In the genomic region with DNA sequence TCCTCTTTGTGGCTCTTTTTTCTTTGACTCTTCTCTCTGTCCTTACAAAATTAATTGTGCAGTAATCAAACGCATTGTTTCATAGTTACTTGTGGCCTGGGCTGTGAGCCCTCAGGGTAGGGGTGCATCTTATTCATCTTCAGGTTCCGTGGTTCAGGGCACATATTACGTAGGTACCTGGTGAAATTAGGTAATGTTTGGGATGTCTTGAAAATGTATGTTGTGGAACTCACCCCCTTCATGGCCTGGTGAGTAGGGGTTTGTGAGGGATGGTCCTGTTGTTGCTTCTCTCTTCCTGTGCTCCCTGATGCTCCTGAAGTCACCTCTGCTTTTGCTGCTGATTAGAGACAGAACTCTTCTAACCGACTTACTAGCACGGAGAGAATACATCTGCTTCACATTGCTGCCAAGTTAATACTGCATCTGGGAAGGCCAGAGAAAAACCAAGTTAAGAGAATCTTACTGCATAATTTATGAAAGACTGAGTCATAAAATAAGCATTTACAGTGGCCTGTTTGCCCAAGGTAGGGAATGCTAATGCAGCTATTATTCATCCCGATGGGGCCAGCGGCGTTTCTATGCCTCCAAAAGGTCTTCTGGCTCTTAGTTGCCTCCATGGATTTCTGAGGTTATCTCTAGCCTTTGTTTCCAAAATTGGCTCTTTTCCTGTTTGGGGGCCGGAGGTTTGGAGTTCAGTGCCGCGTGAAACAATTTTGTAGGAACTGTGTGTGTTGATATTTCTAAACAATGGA, we compare ENCODE assay signal across 12 cellular contexts.
DNase-seq lines count a peak whose midpoint lies in the region; ATAC-seq and TF ChIP-seq lines count a peak whose summit lies in the region.
"Had no signal": no experiment of that assay in that cellular context is flagged by ENCODE, and none has a peak within 500 bp of the region (broad histone marks: within the 10 kb centered on the region; RNA-seq: fewer than 3 reads in every experiment).

No MANE protein-coding gene starts in this region.

- H3K4me3 ChIP-seq in astrocyte of the spinal cord (ENCODE audit: low read depth, low read length) (no peak overlapping the region), aorta (ENCODE audit: low read length in 2 of 2) (no peak overlapping the region)
- H3K4me3 ChIP-seq: gastrocnemius medialis, psoas muscle had no signal

- ATAC-seq in left ventricle myocardium superior (peak; percentile 20), Right ventricle myocardium inferior (no peak), aorta (ENCODE audit: low FRiP score) (peak; percentile 36)
- ATAC-seq: activated CD8-positive, alpha-beta T cell treated with anti-CD3 and anti-CD28 coated beads for 36 hours had no signal

- H3K4me1 ChIP-seq in aorta (ENCODE audit: control insufficient read depth in 1 of 2, insufficient read depth in 2 of 2, low read length in 2 of 2): no peaks in the 10 kb centered on the region

- no peak for TF ChIP-seq CTCF in astrocyte of the spinal cord (IDR thresholded peaks at IDR 0.05; ENCODE audit: low read depth, low read length)

- H3K27me3 ChIP-seq in aorta (ENCODE audit: control insufficient read depth in 1 of 2, insufficient read depth in 2 of 2, low read length in 1 of 2): no peaks in the 10 kb centered on the region
- H3K27me3 ChIP-seq: gastrocnemius medialis had no signal

- no peaks in the 10 kb centered on the region for H3K9me3 ChIP-seq in aorta (ENCODE audit: control insufficient read depth, low read length)
- H3K9me3 ChIP-seq: gastrocnemius medialis, psoas muscle had no signal

- no peaks in the 10 kb centered on the region for H3K36me3 ChIP-seq in aorta (ENCODE audit: control insufficient read depth in 1 of 2, insufficient read depth in 2 of 2, low read length in 1 of 2)

- DNase-seq in left ventricle myocardium superior (no peak), Right ventricle myocardium inferior (ENCODE audit: missing footprints) (no peak), astrocyte of the spinal cord (ENCODE audit: low read depth, low spot score) (peak; percentile 92), left kidney (ENCODE audit: low read depth, low spot score) (peak; percentile 36), aorta (peak in 1 of 2 donors; percentile 73), NCI-H1105 treated with DMSO at 0.1 percent for 48 hours (lab: John Stamatoyannopoulos, UW) (no peak), NAMALWA (ENCODE audit: low spot score) (no peak), UCSD-AML1 (lab: John Stamatoyannopoulos, UW; ENCODE audit: unreplicated experiment) (no peak)
- DNase-seq: activated CD8-positive, alpha-beta T cell treated with anti-CD3 and anti-CD28 coated beads for 36 hours; gastrocnemius medialis; psoas muscle had no signal

- WGBS in aorta, 2 donors: 25 to 26% methylated on average over 11 of the region's 11 CpGs

- intact Hi-C loops in left ventricle myocardium superior (cut with micrococcal nuclease) (no loop called here), Right ventricle myocardium inferior (cut with DNase I) (no loop called here), aorta (cut with DNase I) (loop anchor here in 1 of 2 donors (10.0 kb wide), 1 partner anchor 155 kb away; no protein-coding TSS in a partner anchor)

- in situ Hi-C loops in astrocyte of the spinal cord (cut with HindIII; ENCODE audit: low sequenced_read_pairs): no loop called here

- no peak overlapping the region for H3K27ac ChIP-seq in aorta (ENCODE audit: low read depth in 1 of 2, low read length in 2 of 2)
- H3K27ac ChIP-seq: C4-2B, gastrocnemius medialis, psoas muscle had no signal

Comparison
In these comparisons a context has a peak if more than half of its experiments do, and no peak if none do; other contexts are left out.
1. DNase-seq: peak in astrocyte of the spinal cord (single experiment) and left kidney (single experiment); none in left ventricle myocardium superior (single experiment), Right ventricle myocardium inferior (single experiment), NCI-H1105 treated with DMSO at 0.1 percent for 48 hours (single experiment), NAMALWA (single experiment) and UCSD-AML1 (single experiment).